14 cellular contexts compared by ENCODE assay signal in the genomic region with DNA sequence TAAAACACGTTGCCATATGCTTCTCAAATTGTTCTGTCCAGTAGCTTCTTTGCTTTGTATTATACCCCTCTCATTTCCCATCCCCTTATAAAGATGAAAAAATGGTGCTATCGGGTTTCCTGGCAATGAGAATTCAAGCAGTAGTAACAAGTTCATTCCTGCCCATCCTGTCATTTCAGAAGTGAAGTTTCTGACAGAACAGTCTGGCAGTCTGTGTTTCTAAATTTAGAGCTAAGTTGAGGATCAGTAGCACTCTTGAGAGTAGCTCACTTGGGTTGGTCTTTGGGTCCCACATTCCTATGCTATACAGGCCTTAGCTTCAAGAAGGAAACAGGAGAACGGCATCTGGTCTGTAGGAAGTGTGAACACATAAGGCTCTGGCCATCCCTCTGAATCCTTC.
DNase-seq lines count a peak whose midpoint lies in the region; FAIRE-seq and TF ChIP-seq lines count a peak whose summit lies in the region.
"Had no signal": no experiment of that assay in that cellular context is flagged by ENCODE, and none has a peak within 500 bp of the region (broad histone marks: within the 10 kb centered on the region; RNA-seq: fewer than 3 reads in every experiment).

No MANE protein-coding gene starts in this region.

- H2AFZ ChIP-seq in osteoblast (ENCODE audit: low read length) (no peak overlapping the region), trophoblast cell (ENCODE audit: insufficient read depth, low read length, poor library complexity) (no peak overlapping the region)
- H2AFZ ChIP-seq: parathyroid adenoma had no signal

- peaks cover 10% of the 10 kb centered on the region for H4K20me1 ChIP-seq in osteoblast (ENCODE audit: insufficient read depth, low read length)

- H3K18ac ChIP-seq in trophoblast cell (ENCODE audit: low read length), result no peak overlapping the region

- H3K4me2 ChIP-seq in osteoblast (ENCODE audit: insufficient read depth, low read length) (no peak overlapping the region), trophoblast cell (ENCODE audit: low read length) (no peak overlapping the region)

- no peak overlapping the region for H4K12ac ChIP-seq in trophoblast cell (ENCODE audit: low read depth, low read length)

- H3K36me3 ChIP-seq in bronchial epithelial cell (ENCODE audit: control insufficient read depth, insufficient read depth, low read length) (peaks cover 17% of the 10 kb centered on the region), osteoblast (ENCODE audit: insufficient read depth, low read length) (peaks cover 73% of the 10 kb centered on the region), trophoblast cell (ENCODE audit: control insufficient read depth in 1 of 2, insufficient read depth in 2 of 2, low read length in 2 of 2) (peaks cover 7 to 25% of the 10 kb centered on the region in 2 experiments), MG63 (peaks cover 80% of the 10 kb centered on the region)

- no peak overlapping the region for H3K9ac ChIP-seq in trophoblast cell (ENCODE audit: low read length)
- H3K9ac ChIP-seq: parathyroid adenoma had no signal

- H4K91ac ChIP-seq in trophoblast cell (ENCODE audit: low read depth, low read length), result no peak overlapping the region

- H3K79me2 ChIP-seq in osteoblast (ENCODE audit: insufficient read depth, low read length) (peaks cover 5% of the 10 kb centered on the region), trophoblast cell (ENCODE audit: control insufficient read depth, insufficient read depth, low read length, poor library complexity) (no peaks in the 10 kb centered on the region)
- H3K79me2 ChIP-seq: parathyroid adenoma had no signal

- H2BK12ac ChIP-seq in trophoblast cell (ENCODE audit: low read length), result no peak overlapping the region

- H2BK120ac ChIP-seq in trophoblast cell (ENCODE audit: insufficient read depth, low read length, poor library complexity), result no peak overlapping the region

- H3K4me1 ChIP-seq in osteoblast (ENCODE audit: insufficient read depth, low read length), result peaks cover 28% of the 10 kb centered on the region
- H3K4me1 ChIP-seq in trophoblast cell (ENCODE audit: control insufficient read depth in 1 of 2, insufficient read depth in 2 of 2, low read length in 2 of 2), result peaks cover 5 to 23% of the 10 kb centered on the region in 2 experiments
- H3K4me1 ChIP-seq: parathyroid adenoma had no signal

- H3K4ac ChIP-seq in trophoblast cell (ENCODE audit: low read depth, low read length), result no peak overlapping the region

- FAIRE-seq in bronchial epithelial cell (lab: Jason Lieb, UNC), result no peak

- no peak overlapping the region for H3K23ac ChIP-seq in trophoblast cell (ENCODE audit: low read length)

- peaks cover 3% of the 10 kb centered on the region for H3K79me1 ChIP-seq in trophoblast cell (ENCODE audit: low read length)

- no peaks in the 10 kb centered on the region for H3K9me3 ChIP-seq in osteoblast (ENCODE audit: low read depth, low read length)
- H3K9me3 ChIP-seq in trophoblast cell (ENCODE audit: insufficient read depth, low read depth, low read length), result no peaks in the 10 kb centered on the region
- H3K9me3 ChIP-seq in MG63, result no peaks in the 10 kb centered on the region

- no peak overlapping the region for H2AK5ac ChIP-seq in trophoblast cell (ENCODE audit: low read length)

- DNase-seq in DMS 273 treated with DMSO at 0.1 percent for 48 hours (lab: John Stamatoyannopoulos, UW), result peak; percentile 61
- peak; percentile 22 for DNase-seq in NCI-H446 treated with DMSO at 0.1 percent for 48 hours (lab: John Stamatoyannopoulos, UW)
- DNase-seq in bronchial epithelial cell (ENCODE audit: low read depth), result peak; percentile 79
- no peak for DNase-seq in osteoblast (ENCODE audit: insufficient read length, low spot score, missing footprints)
- DNase-seq in iPS-NIHi11 (ENCODE audit: low spot score), result no peak
- no peak for DNase-seq in trophoblast cell
- DNase-seq in MG63, result no peak
- no peak for DNase-seq in NAMALWA (ENCODE audit: low spot score)
- DNase-seq: activated naive CD8-positive, alpha-beta T cell treated with anti-CD3 and anti-CD28 coated beads, Interleukin-2, amount 10 ng/mL, durations not matched to agents 7 days and 5 days; cortex of kidney; DMS53; mesendoderm; NCI-H1436 had no signal

- no peaks in the 10 kb centered on the region for H3K27me3 ChIP-seq in bronchial epithelial cell (ENCODE audit: control insufficient read depth, insufficient read depth, low read length)
- H3K27me3 ChIP-seq in osteoblast (ENCODE audit: insufficient read depth, low read length), result no peaks in the 10 kb centered on the region
- no peaks in the 10 kb centered on the region for H3K27me3 ChIP-seq in trophoblast cell (ENCODE audit: insufficient read depth, low read length)
- H3K27me3 ChIP-seq in MG63, result no peaks in the 10 kb centered on the region

- H2BK5ac ChIP-seq in trophoblast cell (ENCODE audit: low read depth, low read length, poor library complexity), result no peak overlapping the region

- no peak overlapping the region for H3K4me3 ChIP-seq in bronchial epithelial cell (ENCODE audit: low read depth, low read length)
- no peak overlapping the region for H3K4me3 ChIP-seq in osteoblast (ENCODE audit: insufficient read depth, low read length)
- no peak overlapping the region for H3K4me3 ChIP-seq in trophoblast cell (ENCODE audit: low read depth, low read length)
- no peak overlapping the region for H3K4me3 ChIP-seq in MG63

- TF ChIP-seq CTCF in bronchial epithelial cell (IDR thresholded peaks at IDR 0.05; ENCODE audit: insufficient read depth, low read length, severe bottlenecking), result no peak
- TF ChIP-seq CTCF in osteoblast (IDR thresholded peaks at IDR 0.05; ENCODE audit: extremely low read depth, low read depth, low read length), result no peak

- WGBS in trophoblast cell (ENCODE audit: extremely low coverage, insufficient coverage, insufficient read length), result no CpG with 5 or more reads among the region's 3 CpGs

- no peak overlapping the region for H4K8ac ChIP-seq in trophoblast cell (ENCODE audit: low read depth, low read length)

- H3K27ac ChIP-seq in osteoblast (ENCODE audit: low read depth, low read length) (peak overlapping the region; percentile 40), trophoblast cell (ENCODE audit: low read depth, low read length) (no peak overlapping the region)
- H3K27ac ChIP-seq: parathyroid adenoma had no signal

- no peak overlapping the region for H3K14ac ChIP-seq in trophoblast cell (ENCODE audit: low read length)

Comparison
In these comparisons a context has a peak if more than half of its experiments do, and no peak if none do; other contexts are left out.
1. DNase-seq: peak in DMS 273 treated with DMSO at 0.1 percent for 48 hours (single experiment), NCI-H446 treated with DMSO at 0.1 percent for 48 hours (single experiment) and bronchial epithelial cell (single experiment); none in osteoblast (single experiment), iPS-NIHi11 (single experiment), trophoblast cell (0 of 2), MG63 (single experiment) and NAMALWA (single experiment).